In genomic region chr12:53625946-53626701, GRCh38 we compare ENCODE assay signal across 1 cellular context.
TF ChIP-seq lines count a peak whose summit lies in the region.

Gene ATF7 (minus strand): TSS chr12:53626382. CDS start chr12:53601000, 25,382 bp downstream.

TF ChIP-seq in HepG2, 621 proteins besides CTCF, POLR2A, EP300 and RAD21 (continued from another document and continues in another):
- peak; percentile 81 to 87 for TF ChIP-seq HMGXB4 (CRISPR knock-in tag; IDR thresholded peaks at IDR 0.05; ENCODE audit: borderline replicate concordance in 1 of 2, low read depth in 1 of 2)
- 0 out of 2 replicates have a peak, but pooled peaks have one; percentile 25 for TF ChIP-seq E2F5 (CRISPR knock-in tag; conservative IDR thresholded peaks at IDR 0.05)
- TF ChIP-seq ERF (CRISPR knock-in tag; IDR thresholded peaks at IDR 0.05) = peak; percentile 18; the same call in 1 of the 2 replicates
- TF ChIP-seq JARID2 (CRISPR knock-in tag; IDR thresholded peaks at IDR 0.05; ENCODE audit: insufficient replicate concordance) = no peak
- TF ChIP-seq MXD3 (CRISPR knock-in tag; IDR thresholded peaks at IDR 0.05) = peak; percentile 58; the same call in 1 of the 2 replicates
- TF ChIP-seq SSRP1 (CRISPR knock-in tag; IDR thresholded peaks at IDR 0.05) = no peak
- TF ChIP-seq NFAT5 (CRISPR knock-in tag; IDR thresholded peaks at IDR 0.05) = no peak
- TF ChIP-seq ZNF777 (CRISPR knock-in tag; IDR thresholded peaks at IDR 0.05) = no peak
- no peak for TF ChIP-seq NFIB (CRISPR knock-in tag; IDR thresholded peaks at IDR 0.05; ENCODE audit: borderline replicate concordance)
- TF ChIP-seq REXO4 (CRISPR knock-in tag; IDR thresholded peaks at IDR 0.05; ENCODE audit: borderline replicate concordance) = no peak
- TF ChIP-seq SMYD3 (CRISPR knock-in tag; IDR thresholded peaks at IDR 0.05) = peak; percentile 46; the same call in 1 of the 2 replicates
- 0 out of 2 replicates have a peak, but pooled peaks have one; percentile 48 for TF ChIP-seq DR1 (CRISPR knock-in tag; IDR thresholded peaks at IDR 0.05)
- TF ChIP-seq PCBP1 (IDR thresholded peaks at IDR 0.05; ENCODE audit: borderline replicate concordance, low read depth, low read length) = peak; percentile 91
- TF ChIP-seq TBX2 (CRISPR knock-in tag; IDR thresholded peaks at IDR 0.05; ENCODE audit: borderline replicate concordance) = peak; percentile 82
- TF ChIP-seq ZNF468 (CRISPR knock-in tag; IDR thresholded peaks at IDR 0.05) = no peak
- peak; percentile 74; the same call in 1 of the 2 replicates for TF ChIP-seq ZZZ3 (CRISPR knock-in tag; IDR thresholded peaks at IDR 0.05; ENCODE audit: borderline replicate concordance)
- no peak for TF ChIP-seq ZBTB37 (CRISPR knock-in tag; IDR thresholded peaks at IDR 0.05)
- no peak for TF ChIP-seq NFE2L2 (IDR thresholded peaks at IDR 0.05; ENCODE audit: low read length)
- no peak for TF ChIP-seq NR2F2 (IDR thresholded peaks at IDR 0.05; ENCODE audit: borderline replicate concordance, low read depth)
- TF ChIP-seq TBL1XR1 (IDR thresholded peaks at IDR 0.05; ENCODE audit: borderline replicate concordance, low read length, partially characterized antibody) = peak; percentile 59
- TF ChIP-seq AHDC1 (CRISPR knock-in tag; IDR thresholded peaks at IDR 0.05; ENCODE audit: borderline replicate concordance) = peak; percentile 61; the same call in 1 of the 2 replicates
- TF ChIP-seq RXRA (CRISPR knock-in tag; IDR thresholded peaks at IDR 0.05) = peak; percentile 52; the same call in 1 of the 2 replicates
- 0 out of 2 replicates have a peak, but pooled peaks have one; percentile 38 for TF ChIP-seq MXD1 (CRISPR knock-in tag; IDR thresholded peaks at IDR 0.05)
- no peak for TF ChIP-seq BCLAF1 (IDR thresholded peaks at IDR 0.05)
- TF ChIP-seq TEF (CRISPR knock-in tag; IDR thresholded peaks at IDR 0.05) = no peak
